ENCODE assay signal across 23 cellular contexts in genomic region chr2:204913854-204914464, GRCh38.
"Had no signal": no experiment of that assay in that cellular context is flagged by ENCODE, and none has a peak within 500 bp of the region (broad histone marks: within the 10 kb centered on the region; RNA-seq: fewer than 3 reads in every experiment).

No MANE protein-coding gene starts in this region.

- H3K4me2 ChIP-seq: smooth muscle cell had no signal

- H3K4me1 ChIP-seq: esophagus squamous epithelium, gastroesophageal sphincter, left ventricle myocardium inferior, lower lobe of right lung, pancreas, suprapubic skin, tibial artery, upper lobe of right lung had no signal

- H3K9me3 Mint-ChIP-seq: dendritic cell treated with granulocyte-macrophage colony-stimulating factor and Interleukin-4, amounts not matched to agents 40 ng/mL and 50 ng/mL, for 4 days had no signal

- H3K4me3 Mint-ChIP-seq: dendritic cell treated with granulocyte-macrophage colony-stimulating factor and Interleukin-4, amounts not matched to agents 40 ng/mL and 50 ng/mL, for 4 days; memory B cell; natural killer cell treated with Interleukin-12 subunit alpha and Interleukin-12 subunit beta and Interleukin-15 and Interleukin-18, amount 100 ng/mL, for 72 hours; stimulated activated effector memory CD8-positive, alpha-beta T cell treated with anti-CD3 and anti-CD28 coated beads, Interleukin-12 subunit alpha, Interleukin-12 subunit beta, amount 100 ng/mL, for 72 hours had no signal

- H3K36me3 ChIP-seq: esophagus squamous epithelium, gastroesophageal sphincter, left ventricle myocardium inferior, lower lobe of right lung, pancreas, suprapubic skin, tibial artery, upper lobe of right lung had no signal

- H3K27ac Mint-ChIP-seq: dendritic cell treated with granulocyte-macrophage colony-stimulating factor and Interleukin-4, amounts not matched to agents 40 ng/mL and 50 ng/mL, for 4 days; memory B cell; natural killer cell treated with Interleukin-12 subunit alpha and Interleukin-12 subunit beta and Interleukin-15 and Interleukin-18, amount 100 ng/mL, for 72 hours; progenitor cell of endocrine pancreas; stimulated activated effector memory CD8-positive, alpha-beta T cell treated with anti-CD3 and anti-CD28 coated beads, Interleukin-12 subunit alpha, Interleukin-12 subunit beta, amount 100 ng/mL, for 72 hours had no signal

- H3K4me1 Mint-ChIP-seq: memory B cell; stimulated activated effector memory CD8-positive, alpha-beta T cell treated with anti-CD3 and anti-CD28 coated beads, Interleukin-12 subunit alpha, Interleukin-12 subunit beta, amount 100 ng/mL, for 72 hours had no signal

- H3K27ac ChIP-seq: esophagus squamous epithelium, gastroesophageal sphincter, left ventricle myocardium inferior, lower lobe of right lung, pancreas, suprapubic skin, tibial artery, upper lobe of right lung had no signal

- H3K27me3 Mint-ChIP-seq: dendritic cell treated with granulocyte-macrophage colony-stimulating factor and Interleukin-4, amounts not matched to agents 40 ng/mL and 50 ng/mL, for 4 days; memory B cell; progenitor cell of endocrine pancreas had no signal

- DNase-seq: esophagus squamous epithelium; foreskin fibroblast; glutamatergic neuron; left cardiac atrium; left ventricle myocardium inferior; lower lobe of right lung; midbrain; occipital lobe; pancreas; stimulated activated CD4-positive, alpha-beta T cell treated with anti-CD3 and anti-CD28 coated beads, Interleukin-4, amount 100 ng/mL, for 1 hour; stimulated activated CD8-positive, alpha-beta memory T cell treated with anti-CD3 and anti-CD28 coated beads, Interleukin-4, amount 100 ng/mL, for 48 hours; stimulated activated naive CD8-positive, alpha-beta T cell treated with anti-CD3 and anti-CD28 coated beads, Interleukin-15, Interleukin-2, amounts not matched to agents 100 U/mL and 50 U/mL, for 24 hours; tibial artery; upper lobe of right lung had no signal

- H3K9me3 ChIP-seq: esophagus squamous epithelium, gastroesophageal sphincter, left ventricle myocardium inferior, lower lobe of right lung, pancreas, suprapubic skin, tibial artery, upper lobe of right lung had no signal

- ATAC-seq: gastroesophageal sphincter; left cardiac atrium; lower lobe of right lung; natural killer cell treated with Interleukin-12 subunit alpha and Interleukin-12 subunit beta and Interleukin-15 and Interleukin-18, amount 100 ng/mL, for 72 hours; pancreas; right cardiac atrium; stimulated activated effector memory CD8-positive, alpha-beta T cell treated with anti-CD3 and anti-CD28 coated beads, Interleukin-12 subunit alpha, Interleukin-12 subunit beta, amount 100 ng/mL, for 72 hours; stimulated activated naive CD8-positive, alpha-beta T cell treated with anti-CD3 and anti-CD28 coated beads, Interleukin-15, Interleukin-2, amounts not matched to agents 100 U/mL and 50 U/mL, for 24 hours; upper lobe of right lung had no signal

- H3K27me3 ChIP-seq: esophagus squamous epithelium, gastroesophageal sphincter, pancreas, suprapubic skin, tibial artery, upper lobe of right lung had no signal

- H3K4me3 ChIP-seq: esophagus squamous epithelium, gastroesophageal sphincter, left ventricle myocardium inferior, lower lobe of right lung, pancreas, smooth muscle cell, suprapubic skin, tibial artery, upper lobe of right lung had no signal

- H3K36me3 Mint-ChIP-seq: memory B cell; natural killer cell treated with Interleukin-12 subunit alpha and Interleukin-12 subunit beta and Interleukin-15 and Interleukin-18, amount 100 ng/mL, for 72 hours; stimulated activated effector memory CD8-positive, alpha-beta T cell treated with anti-CD3 and anti-CD28 coated beads, Interleukin-12 subunit alpha, Interleukin-12 subunit beta, amount 100 ng/mL, for 72 hours had no signal
